Comparison of ENCODE assay signal across 8 cellular contexts in genomic region chr2:55617160-55618024, GRCh38. TPM values are rescaled to one million over a fixed set of nuclear protein-coding genes. Genes with fewer than 3 reads are reported as not detected.
DNase-seq lines count a peak whose midpoint lies in the region; ATAC-seq and TF ChIP-seq lines count a peak whose summit lies in the region.

PPP4R3B (minus strand) TSS chr2:55617622; CDS start chr2:55617285, 337 bp downstream.

- H3K9me3 ChIP-seq in OCI-LY1 (ENCODE audit: low read length) (no peaks in the 10 kb centered on the region), mononuclear cell (ENCODE audit: low read depth, low read length) (no peaks in the 10 kb centered on the region)

- peaks cover 52% of the 10 kb centered on the region for H3K36me3 ChIP-seq in OCI-LY1 (ENCODE audit: insufficient read depth, low read length)

- peak; percentile 98 for DNase-seq in DMS 273 treated with DMSO at 0.1 percent for 48 hours (lab: John Stamatoyannopoulos, UW)
- peak; percentile 85 for DNase-seq in HuH-7 (ENCODE audit: low spot score)
- DNase-seq in activated CD8-positive, alpha-beta memory T cell treated with anti-CD3 and anti-CD28 coated beads, Interleukin-2, amount 50 U/mL, for 48 hours: peak; percentile 96
- DNase-seq in epithelial cell of esophagus (ENCODE audit: low read depth): peak; percentile 100
- DNase-seq in stimulated activated CD8-positive, alpha-beta memory T cell treated with anti-CD3 and anti-CD28 coated beads, Interleukin-4, amount 100 ng/mL, for 1 hour (ENCODE audit: low read depth in 2 of 2, low spot score in 1 of 2): peak; percentile 90 to 96

- H3K4me2 ChIP-seq in OCI-LY1 (ENCODE audit: low read length): peak within 1 kb of the TSS; percentile 95

- H3K4me3 ChIP-seq in OCI-LY1 (ENCODE audit: low read depth, low read length, poor library complexity, severe bottlenecking) (peak within 1 kb of the TSS; percentile 98), epithelial cell of esophagus (ENCODE audit: low read length) (peak within 1 kb of the TSS; percentile 99), mononuclear cell (ENCODE audit: low read length) (peak within 1 kb of the TSS; percentile 95)

- peaks cover 90% of the 10 kb centered on the region for H3K79me2 ChIP-seq in OCI-LY1 (ENCODE audit: insufficient read depth, low read length)

- peak within 1 kb of the TSS; percentile 99 for H3K9ac ChIP-seq in OCI-LY1 (ENCODE audit: low read length)

- H3K4me1 ChIP-seq in OCI-LY1 (ENCODE audit: insufficient read depth, low read length, severe bottlenecking) (peaks cover 50% of the 10 kb centered on the region), mononuclear cell (ENCODE audit: insufficient read depth, low read length) (peaks cover 44% of the 10 kb centered on the region)

- peak; percentile 84 for ATAC-seq in GM21515 (IDR thresholded peaks at IDR 0.05; ENCODE audit: unreplicated experiment)

- peak within 1 kb of the TSS; percentile 87 for H3K27ac ChIP-seq in OCI-LY1 (ENCODE audit: low read depth, low read length, poor library complexity, severe bottlenecking)

- H4K20me1 ChIP-seq in OCI-LY1 (ENCODE audit: insufficient read depth, low read length): 0 out of 2 replicates have a peak, but pooled peaks cover 2% of the 10 kb centered on the region

- no peak within 1 kb of the TSS for H2AFZ ChIP-seq in OCI-LY1 (ENCODE audit: low read length)

- H3K9me2 ChIP-seq in OCI-LY1 (ENCODE audit: low read depth, low read length): no peaks in the 10 kb centered on the region

- no peaks in the 10 kb centered on the region for H3K27me3 ChIP-seq in OCI-LY1 (ENCODE audit: insufficient read depth, low read length)
- no peaks in the 10 kb centered on the region for H3K27me3 ChIP-seq in mononuclear cell (ENCODE audit: insufficient read depth, low read length)

- H3F3A ChIP-seq in OCI-LY1 (ENCODE audit: insufficient read depth, low read length): no peaks in the 10 kb centered on the region

- TF ChIP-seq CTCF in OCI-LY1 (IDR thresholded peaks at IDR 0.05; ENCODE audit: low read length) (no peak), epithelial cell of esophagus (IDR thresholded peaks at IDR 0.05; ENCODE audit: insufficient read depth, low read depth, low read length, missing control alignments) (peak; percentile 50)

RNA-seq across cellular contexts. Expression of gene PPP4R3B, which starts in this region (rescaled TPM):
- 59.3 TPM for total RNA-seq in mononuclear cell

Comparison
In these comparisons a context has a peak if more than half of its experiments do, and no peak if none do; other contexts are left out.
1. Peak in every context shown above with its lines: DNase-seq, ATAC-seq, H3K4me3 ChIP-seq and H3K27ac ChIP-seq.